8 cellular contexts compared by ENCODE assay signal in the genomic region with DNA sequence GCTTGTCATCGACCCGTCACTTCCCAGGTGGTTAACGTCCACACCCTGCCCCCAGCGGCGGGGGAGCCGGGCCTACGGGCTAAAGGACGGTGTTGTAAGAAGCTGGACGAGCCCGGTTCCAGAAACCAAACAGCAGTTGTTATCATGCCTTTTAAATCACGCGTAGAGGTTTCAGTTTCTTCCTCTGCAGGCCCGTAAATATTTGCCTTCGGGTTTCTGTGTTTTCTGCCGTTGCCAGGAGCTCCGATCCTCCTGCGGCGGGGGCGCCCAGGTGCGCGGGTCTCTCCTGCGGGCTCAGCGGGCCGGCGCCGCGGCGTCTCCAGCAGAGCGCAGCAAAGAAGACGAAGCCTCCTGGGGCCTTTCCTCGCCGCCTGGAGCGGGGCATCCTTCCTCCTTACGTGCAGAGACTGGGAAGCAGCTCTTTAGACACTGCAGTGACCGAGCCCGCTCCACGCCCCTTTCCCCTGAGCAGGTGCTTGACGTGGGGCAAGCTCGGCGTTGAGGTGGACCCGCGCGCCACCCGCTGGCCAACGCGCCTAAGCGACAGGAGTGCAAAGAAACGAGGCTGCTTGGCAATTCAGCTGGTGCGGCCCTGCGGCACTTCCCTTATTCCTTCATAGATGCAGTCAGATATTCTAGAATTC. TPM values are rescaled to one million over a fixed set of nuclear protein-coding genes. Genes with fewer than 3 reads are reported as not detected.
DNase-seq lines count a peak whose midpoint lies in the region; ATAC-seq and TF ChIP-seq lines count a peak whose summit lies in the region.

No MANE protein-coding gene starts in this region.

- intact Hi-C loops in left ventricle myocardium superior (cut with micrococcal nuclease) (loop anchor here (5.0 to 10.0 kb wide), 2 partner anchors 562 to 700 kb away; no protein-coding TSS in a partner anchor), prostate gland (cut with DNase I) (loop anchor here (5.0 to 10.0 kb wide), 3 partner anchors 545 to 832 kb away; no protein-coding TSS in a partner anchor)

- DNase-seq in GM10266 (ENCODE audit: extremely low spot score) (peak; percentile 82), NCI-H1105 treated with DMSO at 0.1 percent for 48 hours (lab: John Stamatoyannopoulos, UW) (peak; percentile 71), SW480 (ENCODE audit: low spot score) (peak; percentile 90), adipocyte (ENCODE audit: low read depth) (peak; percentile 82), left ventricle myocardium superior (peak; percentile 87), prostate gland (ENCODE audit: low spot score) (peak; percentile 87), ureter (ENCODE audit: low spot score) (peak; percentile 86)

- peak; percentile 83 for TF ChIP-seq CTCF in GM10266 (IDR thresholded peaks at IDR 0.05; ENCODE audit: control insufficient read depth, insufficient read depth, low read depth, missing control alignments)
- TF ChIP-seq CTCF in prostate gland (IDR thresholded peaks at IDR 0.05), result peak; percentile 60 to 91 (median 75)

- TF ChIP-seq POLR2A in prostate gland (IDR thresholded peaks at IDR 0.05), result peak; percentile 36

- no peaks in the 10 kb centered on the region for H3K36me3 ChIP-seq in adipocyte (ENCODE audit: control insufficient read depth, insufficient read depth, low read length, severe bottlenecking)
- no peaks in the 10 kb centered on the region for H3K36me3 ChIP-seq in prostate gland

- H3K9ac ChIP-seq in adipocyte (ENCODE audit: low read length), result no peak overlapping the region

- ATAC-seq in HG02642 (IDR thresholded peaks at IDR 0.05; ENCODE audit: poor library complexity, unreplicated experiment) (peak; percentile 95), left ventricle myocardium superior (peak; percentile 98)

- WGBS in prostate gland, result under 1% methylated on average over 50 of the region's 50 CpGs

- peak overlapping the region; percentile 15 to 33 for H3K27ac ChIP-seq in prostate gland

- H3K9me3 ChIP-seq in adipocyte (ENCODE audit: control insufficient read depth, low read length) (no peaks in the 10 kb centered on the region), prostate gland (no peaks in the 10 kb centered on the region)

- H3K27me3 ChIP-seq in adipocyte (replicated peaks; ENCODE audit: control insufficient read depth, insufficient read depth, low read length) (peaks cover 36% of the 10 kb centered on the region), prostate gland (replicated peaks; ENCODE audit: insufficient read depth) (no peaks in the 10 kb centered on the region)

- H3K4me3 ChIP-seq in adipocyte (ENCODE audit: low read length) (peak overlapping the region; percentile 82), prostate gland (peak overlapping the region; percentile 20 to 38)

- H3K4me1 ChIP-seq in adipocyte (ENCODE audit: control insufficient read depth, insufficient read depth, low read length) (peaks cover 6% of the 10 kb centered on the region), prostate gland (replicated peaks) (no peaks in the 10 kb centered on the region)

RNA-seq across cellular contexts. Expression of a gene that starts 21.8 kb away (rescaled TPM):
- total RNA-seq in left ventricle myocardium superior (118 TPM), prostate gland (10 to 100 TPM; 30.6 to 34.2 TPM), ureter (38.0 TPM)

Comparison
In these comparisons a context has a peak if more than half of its experiments do, and no peak if none do; other contexts are left out.
1. Peak in every context shown above with its lines: DNase-seq, ATAC-seq, H3K4me3 ChIP-seq and H3K27ac ChIP-seq.